Comparison of ENCODE assay signal across 14 cellular contexts in genomic region chr14:100841445-100842403, GRCh38. TPM values are rescaled to one million over a fixed set of nuclear protein-coding genes. Genes with fewer than 3 reads are reported as not detected.
A peak's percentile ranks its signal among the peaks of the same experiment; 100 is the strongest.
DNase-seq lines count a peak whose midpoint lies in the region; ATAC-seq and TF ChIP-seq lines count a peak whose summit lies in the region.
"Had no signal": no experiment of that assay in that cellular context is flagged by ENCODE, and none has a peak within 500 bp of the region (broad histone marks: within the 10 kb centered on the region; RNA-seq: fewer than 3 reads in every experiment).

No MANE protein-coding gene starts in this region.

- WGBS in adrenal gland, 4 donors = 69 to 81% (median 70%) methylated on average over 13 to 25 of the region's 25 CpGs

- no peaks in the 10 kb centered on the region for H3K4me1 Mint-ChIP-seq in stimulated activated effector memory CD8-positive, alpha-beta T cell treated with anti-CD3 and anti-CD28 coated beads, Interleukin-12 subunit alpha, Interleukin-12 subunit beta, amount 100 ng/mL, for 72 hours

- intact Hi-C loops in adrenal gland (cut with DNase I) = no loop called here

- H3K36me3 ChIP-seq in adrenal gland (replicated peaks in 1 of 2) (peaks cover 0 to 52% of the 10 kb centered on the region in 2 donors), neutrophil (no peaks in the 10 kb centered on the region)

- H3K36me3 Mint-ChIP-seq in stimulated activated effector memory CD8-positive, alpha-beta T cell treated with anti-CD3 and anti-CD28 coated beads, Interleukin-12 subunit alpha, Interleukin-12 subunit beta, amount 100 ng/mL, for 72 hours = no peaks in the 10 kb centered on the region

- H3K9me3 Mint-ChIP-seq in stimulated activated effector memory CD8-positive, alpha-beta T cell treated with anti-CD3 and anti-CD28 coated beads, Interleukin-12 subunit alpha, Interleukin-12 subunit beta, amount 100 ng/mL, for 72 hours = no peaks in the 10 kb centered on the region

- TF ChIP-seq CTCF in adrenal gland (IDR thresholded peaks at IDR 0.05) = no peak
- no peak for TF ChIP-seq CTCF in neutrophil (IDR thresholded peaks at IDR 0.05)

- H3K9me3 ChIP-seq in adrenal gland (replicated peaks in 1 of 3) (no peaks in the 10 kb centered on the region), neutrophil (no peaks in the 10 kb centered on the region)

- no peaks in the 10 kb centered on the region for H3K27me3 ChIP-seq in adrenal gland
- H3K27me3 ChIP-seq in neutrophil = no peaks in the 10 kb centered on the region

- TF ChIP-seq POLR2A in adrenal gland (IDR thresholded peaks at IDR 0.05) = no peak

- H3K4me3 ChIP-seq in adrenal gland (no peak overlapping the region), neutrophil (ENCODE audit: low read depth in 1 of 2, low read length in 1 of 2) (peak overlapping the region; percentile 37 to 53)
- H3K4me3 ChIP-seq: PC-9, skin epidermis had no signal

- no peak overlapping the region for H3K27ac Mint-ChIP-seq in stimulated activated effector memory CD8-positive, alpha-beta T cell treated with anti-CD3 and anti-CD28 coated beads, Interleukin-12 subunit alpha, Interleukin-12 subunit beta, amount 100 ng/mL, for 72 hours

- H3K4me3 Mint-ChIP-seq in stimulated activated effector memory CD8-positive, alpha-beta T cell treated with anti-CD3 and anti-CD28 coated beads, Interleukin-12 subunit alpha, Interleukin-12 subunit beta, amount 100 ng/mL, for 72 hours = no peak overlapping the region

- ATAC-seq in stimulated activated effector memory CD8-positive, alpha-beta T cell treated with anti-CD3 and anti-CD28 coated beads, Interleukin-12 subunit alpha, Interleukin-12 subunit beta, amount 100 ng/mL, for 72 hours = no peak

- H3K4me1 ChIP-seq in adrenal gland (replicated peaks in 1 of 2) (peaks cover 4 to 39% of the 10 kb centered on the region in 2 donors), neutrophil (ENCODE audit: control insufficient read depth in 1 of 2, insufficient read depth in 1 of 2, low read depth in 1 of 2, low read length in 1 of 2) (peaks cover 33% of the 10 kb centered on the region in 2 experiments)

- DNase-seq in DMS153 treated with DMSO at 0.1 percent for 48 hours (lab: John Stamatoyannopoulos, UW; ENCODE audit: unreplicated experiment) (peak; percentile 63), NCI-H1436 (lab: John Stamatoyannopoulos, UW) (peak; percentile 94), adrenal gland (no peak), middle frontal gyrus (ENCODE audit: extremely low spot score, low spot score) (no peak), kidney tubule cell (ENCODE audit: low spot score) (no peak), iPS-NIHi11 (ENCODE audit: low spot score) (no peak)
- no peak for DNase-seq in stimulated activated effector memory CD8-positive, alpha-beta T cell treated with anti-CD3 and anti-CD28 coated beads, Interleukin-12 subunit alpha, Interleukin-12 subunit beta, amount 100 ng/mL, for 72 hours (ENCODE audit: low spot score in 2 of 2)
- DNase-seq: activated gamma-delta T cell, left ventricle myocardium superior, PC-9 had no signal

- H3K27ac ChIP-seq in adrenal gland = peak overlapping the region; percentile 9 to 84 (median 60)
- H3K27ac ChIP-seq in neutrophil = peak overlapping the region; percentile 88
- H3K27ac ChIP-seq: KMS-11, PC-9, VCaP had no signal

RNA-seq across cellular contexts. Expression of gene MEG3, which starts 15.8 kb away (rescaled TPM):
- 1,000 to 10,000 TPM in 3 of 8 donors, 100 to 1,000 TPM in 4, 10 to 100 TPM in 1; 86.6 to 1,883 (median 625) TPM for total RNA-seq in adrenal gland
- 1,000 to 10,000 TPM in 2 of 3 donors, 100 to 1,000 TPM in 1; 736 to 8,129 (median 5,263) TPM for polyA plus RNA-seq in adrenal gland
- total RNA-seq: PC-9 had no signal

Comparison
In these comparisons a context has a peak if more than half of its experiments do, and no peak if none do; other contexts are left out.
1. DNase-seq: peak in DMS153 treated with DMSO at 0.1 percent for 48 hours (single experiment) and NCI-H1436 (single experiment); none in adrenal gland (0 of 7), middle frontal gyrus (single experiment), kidney tubule cell (single experiment), stimulated activated effector memory CD8-positive, alpha-beta T cell treated with anti-CD3 and anti-CD28 coated beads, Interleukin-12 subunit alpha, Interleukin-12 subunit beta, amount 100 ng/mL, for 72 hours (0 of 2) and iPS-NIHi11 (single experiment).
2. H3K4me3 ChIP-seq: peak in neutrophil (2 of 2); none in adrenal gland (0 of 4).